ENCODE assay signal across 9 cellular contexts in genomic region chr3:132730891-132731580, GRCh38. TPM values are rescaled to one million over a fixed set of nuclear protein-coding genes. Genes with fewer than 3 reads are reported as not detected.
DNase-seq lines count a peak whose midpoint lies in the region; TF ChIP-seq lines count a peak whose summit lies in the region.
"Had no signal": no experiment of that assay in that cellular context is flagged by ENCODE, and none has a peak within 500 bp of the region (broad histone marks: within the 10 kb centered on the region; RNA-seq: fewer than 3 reads in every experiment).

No MANE protein-coding gene starts in this region.

- no peak overlapping the region for H3K4me2 ChIP-seq in GM23248 (ENCODE audit: unreplicated experiment)

- H3K36me3 Mint-ChIP-seq in T-helper 2 cell treated with Interferon-gamma antibody and Interleukin-4, amounts not matched to agents 5 μg/mL and 100 μg/mL, for 36 hours (ENCODE audit: low read depth), result no peaks in the 10 kb centered on the region

- peaks cover 3% of the 10 kb centered on the region for H3K4me1 Mint-ChIP-seq in T-helper 2 cell treated with Interferon-gamma antibody and Interleukin-4, amounts not matched to agents 5 μg/mL and 100 μg/mL, for 36 hours (ENCODE audit: low read depth)
- H3K4me1 Mint-ChIP-seq: central memory CD8-positive, alpha-beta T cell had no signal

- peaks cover 16% of the 10 kb centered on the region for H3K27me3 ChIP-seq in GM23248 (replicated peaks; ENCODE audit: insufficient read depth)

- H3K4me3 ChIP-seq in GM23248, result no peak overlapping the region

- no peaks in the 10 kb centered on the region for H3K79me2 ChIP-seq in GM23248 (ENCODE audit: insufficient read depth)

- H3K9me2 ChIP-seq in GM23248 (ENCODE audit: insufficient read depth), result no peaks in the 10 kb centered on the region

- no peaks in the 10 kb centered on the region for H3K9me3 ChIP-seq in GM23248 (ENCODE audit: low read depth)

- no peaks in the 10 kb centered on the region for H3K36me3 ChIP-seq in GM23248 (ENCODE audit: low read depth)

- 0% methylated on average over 2 of the region's 2 CpGs for WGBS in GM23248 (ENCODE audit: low coverage in 1 of 2, low lambda C conversion rate in 2 of 2, missing lambda C conversion rate in 2 of 2), 2 experiments

- peaks cover 46% of the 10 kb centered on the region for H3K27me3 Mint-ChIP-seq in T-helper 2 cell treated with Interferon-gamma antibody and Interleukin-4, amounts not matched to agents 5 μg/mL and 100 μg/mL, for 36 hours (ENCODE audit: low read depth)

- H3F3A ChIP-seq in GM23248 (ENCODE audit: insufficient read depth), result no peaks in the 10 kb centered on the region

- H3K27ac Mint-ChIP-seq in T-helper 2 cell treated with Interferon-gamma antibody and Interleukin-4, amounts not matched to agents 5 μg/mL and 100 μg/mL, for 36 hours, result no peak overlapping the region

- no peak overlapping the region for H3K27ac ChIP-seq in GM23248

- no peaks in the 10 kb centered on the region for H3K4me1 ChIP-seq in GM23248 (ENCODE audit: insufficient read depth)

- no peaks in the 10 kb centered on the region for H4K20me1 ChIP-seq in GM23248 (ENCODE audit: insufficient read depth)

- intact Hi-C loops in posterior vena cava (cut with DNase I), result loop anchor here (10.0 kb wide), 2 partner anchors 654 to 684 kb away; no protein-coding TSS in a partner anchor

- no peak overlapping the region for H3K9ac ChIP-seq in GM23248

- no peak overlapping the region for H3K4me3 Mint-ChIP-seq in T-helper 2 cell treated with Interferon-gamma antibody and Interleukin-4, amounts not matched to agents 5 μg/mL and 100 μg/mL, for 36 hours
- H3K4me3 Mint-ChIP-seq: central memory CD8-positive, alpha-beta T cell had no signal

- H2AFZ ChIP-seq in GM23248, result no peak overlapping the region

- no peaks in the 10 kb centered on the region for H3K9me3 Mint-ChIP-seq in T-helper 2 cell treated with Interferon-gamma antibody and Interleukin-4, amounts not matched to agents 5 μg/mL and 100 μg/mL, for 36 hours
- H3K9me3 Mint-ChIP-seq: central memory CD8-positive, alpha-beta T cell had no signal

- peak; percentile 32 for TF ChIP-seq CTCF in AG09319 (IDR thresholded peaks at IDR 0.05; ENCODE audit: low read depth, low read length)

- DNase-seq in AG09319 (ENCODE audit: extremely low read depth, low read depth), result no peak
- DNase-seq in GM23248, result peak; percentile 72
- peak; percentile 51 for DNase-seq in NCI-H2227 treated with DMSO at 0.1 percent for 48 hours (lab: John Stamatoyannopoulos, UW)
- peak; percentile 78 for DNase-seq in astrocyte of the hippocampus (ENCODE audit: low read depth, low spot score)
- DNase-seq in kidney tubule cell (ENCODE audit: low spot score), result peak; percentile 66
- DNase-seq in T-helper 2 cell treated with Interferon-gamma antibody and Interleukin-4, amounts not matched to agents 5 μg/mL and 100 μg/mL, for 36 hours (ENCODE audit: low spot score), result no peak
- no peak for DNase-seq in activated CD8-positive, alpha-beta memory T cell treated with anti-CD3 and anti-CD28 coated beads, Interleukin-2, amount 50 U/mL, for 48 hours
- no peak for DNase-seq in posterior vena cava (ENCODE audit: low spot score)

- in situ Hi-C loops in GM23248 (cut with MboI), result loop anchor here (10.0 kb wide), 2 partner anchors 314 to 694 kb away; no protein-coding TSS in a partner anchor

RNA-seq across cellular contexts. Expression of gene NPHP3, which starts 8.8 kb away (rescaled TPM):
- 27.2 and 29.5 TPM in 2 replicates for total RNA-seq in GM23248 (2014; rRNA removed; shearing (Covaris generic))
- polyA plus RNA-seq in GM23248 (2016; fragmentation: Nextera tagmentation; extraction: Ambion mirVana), result 10.5 and 11.6 TPM in 2 replicates
- 10 to 100 TPM; 22.1 to 24.9 TPM for total RNA-seq in posterior vena cava

Comparison
In these comparisons a context has a peak if more than half of its experiments do, and no peak if none do; other contexts are left out.
1. DNase-seq: peak in GM23248 (single experiment), NCI-H2227 treated with DMSO at 0.1 percent for 48 hours (single experiment), astrocyte of the hippocampus (single experiment) and kidney tubule cell (single experiment); none in AG09319 (single experiment), T-helper 2 cell treated with Interferon-gamma antibody and Interleukin-4, amounts not matched to agents 5 μg/mL and 100 μg/mL, for 36 hours (single experiment), activated CD8-positive, alpha-beta memory T cell treated with anti-CD3 and anti-CD28 coated beads, Interleukin-2, amount 50 U/mL, for 48 hours (single experiment) and posterior vena cava (single experiment).